ENCODE assay signal across 1 cellular context in the genomic region with DNA sequence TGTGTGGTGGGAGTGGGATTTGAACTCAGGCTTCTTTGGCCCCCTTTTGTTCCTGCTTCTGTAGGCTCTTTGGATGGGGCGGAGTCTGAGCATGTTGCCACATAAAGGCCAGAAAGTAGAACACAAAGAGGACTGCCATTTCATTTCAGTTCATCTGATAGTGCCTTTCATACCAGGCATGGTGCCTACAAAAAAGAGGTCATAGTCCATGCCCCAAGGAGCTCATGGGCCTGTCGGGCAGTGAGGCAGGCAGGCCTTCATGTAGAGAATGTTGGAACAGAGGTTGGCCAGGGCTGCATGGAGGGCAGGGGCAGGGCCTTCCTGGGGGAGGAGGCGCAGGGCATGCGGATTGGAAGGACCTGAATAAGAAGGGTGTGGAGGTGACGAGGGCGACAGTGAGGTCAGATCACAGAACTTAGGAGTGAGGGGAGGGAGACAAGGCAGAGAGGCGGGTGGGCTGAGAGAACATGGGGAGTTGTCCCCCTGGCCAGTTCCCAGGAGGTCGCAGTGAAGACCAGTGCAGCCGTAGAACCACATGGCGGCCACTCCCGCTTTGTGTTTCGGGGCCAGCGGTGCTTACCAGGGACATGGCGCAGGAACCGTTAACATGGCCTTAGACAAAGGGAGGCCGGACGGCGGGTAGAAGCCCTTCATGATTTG.
TF ChIP-seq lines count a peak whose summit lies in the region.

No MANE protein-coding gene starts in this region.

TF ChIP-seq in HepG2, 621 proteins besides CTCF, POLR2A, EP300 and RAD21:
- TF ChIP-seq, protein P1, sequence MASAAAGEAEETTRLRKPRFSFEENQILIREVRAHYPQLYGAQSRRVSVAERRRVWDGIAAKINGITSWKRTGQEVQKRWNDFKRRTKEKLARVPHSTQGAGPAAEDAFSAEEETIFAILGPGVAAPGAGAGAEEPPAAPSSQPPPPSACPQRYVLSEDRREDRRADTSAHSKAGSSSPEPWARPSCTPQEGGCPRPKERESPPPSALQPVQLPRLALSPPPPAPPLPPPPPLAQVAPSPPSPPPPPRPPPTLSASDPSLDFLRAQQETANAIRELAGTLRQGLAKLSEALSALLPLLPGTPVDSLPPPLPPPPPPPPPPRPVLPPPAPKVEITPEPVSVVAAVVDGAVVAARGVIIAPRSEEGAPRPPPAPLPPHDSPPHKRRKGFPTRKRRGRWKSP (CRISPR knock-in tag; IDR thresholded peaks at IDR 0.05): no peak
- TF ChIP-seq ZBTB38 (CRISPR knock-in tag; IDR thresholded peaks at IDR 0.05) (0 out of 2 replicates have a peak, but pooled peaks have one; percentile 26), DNMT1 (CRISPR knock-in tag; IDR thresholded peaks at IDR 0.05) (no peak), ZNF121 (CRISPR knock-in tag; IDR thresholded peaks at IDR 0.05) (no peak), ZNF431 (CRISPR knock-in tag; IDR thresholded peaks at IDR 0.05; ENCODE audit: borderline replicate concordance, low read depth) (no peak), TRIM24 (CRISPR knock-in tag; IDR thresholded peaks at IDR 0.05) (peak; percentile 13; the same call in 1 of the 2 replicates), NR2F2 (IDR thresholded peaks at IDR 0.05; ENCODE audit: borderline replicate concordance, low read depth) (no peak), HNF4A (CRISPR knock-in tag; IDR thresholded peaks at IDR 0.05) (peak; percentile 6; the same call in 1 of the 2 replicates), ZFX (CRISPR knock-in tag; IDR thresholded peaks at IDR 0.05; ENCODE audit: low read depth) (0 out of 2 replicates have a peak, but pooled peaks have one; percentile 19)
- TF ChIP-seq, protein P2, sequence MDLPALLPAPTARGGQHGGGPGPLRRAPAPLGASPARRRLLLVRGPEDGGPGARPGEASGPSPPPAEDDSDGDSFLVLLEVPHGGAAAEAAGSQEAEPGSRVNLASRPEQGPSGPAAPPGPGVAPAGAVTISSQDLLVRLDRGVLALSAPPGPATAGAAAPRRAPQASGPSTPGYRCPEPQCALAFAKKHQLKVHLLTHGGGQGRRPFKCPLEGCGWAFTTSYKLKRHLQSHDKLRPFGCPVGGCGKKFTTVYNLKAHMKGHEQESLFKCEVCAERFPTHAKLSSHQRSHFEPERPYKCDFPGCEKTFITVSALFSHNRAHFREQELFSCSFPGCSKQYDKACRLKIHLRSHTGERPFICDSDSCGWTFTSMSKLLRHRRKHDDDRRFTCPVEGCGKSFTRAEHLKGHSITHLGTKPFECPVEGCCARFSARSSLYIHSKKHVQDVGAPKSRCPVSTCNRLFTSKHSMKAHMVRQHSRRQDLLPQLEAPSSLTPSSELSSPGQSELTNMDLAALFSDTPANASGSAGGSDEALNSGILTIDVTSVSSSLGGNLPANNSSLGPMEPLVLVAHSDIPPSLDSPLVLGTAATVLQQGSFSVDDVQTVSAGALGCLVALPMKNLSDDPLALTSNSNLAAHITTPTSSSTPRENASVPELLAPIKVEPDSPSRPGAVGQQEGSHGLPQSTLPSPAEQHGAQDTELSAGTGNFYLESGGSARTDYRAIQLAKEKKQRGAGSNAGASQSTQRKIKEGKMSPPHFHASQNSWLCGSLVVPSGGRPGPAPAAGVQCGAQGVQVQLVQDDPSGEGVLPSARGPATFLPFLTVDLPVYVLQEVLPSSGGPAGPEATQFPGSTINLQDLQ (CRISPR knock-in tag; IDR thresholded peaks at IDR 0.05): 0 out of 2 replicates have a peak, but pooled peaks have one; percentile 43
